18 cellular contexts compared by ENCODE assay signal in the genomic region with DNA sequence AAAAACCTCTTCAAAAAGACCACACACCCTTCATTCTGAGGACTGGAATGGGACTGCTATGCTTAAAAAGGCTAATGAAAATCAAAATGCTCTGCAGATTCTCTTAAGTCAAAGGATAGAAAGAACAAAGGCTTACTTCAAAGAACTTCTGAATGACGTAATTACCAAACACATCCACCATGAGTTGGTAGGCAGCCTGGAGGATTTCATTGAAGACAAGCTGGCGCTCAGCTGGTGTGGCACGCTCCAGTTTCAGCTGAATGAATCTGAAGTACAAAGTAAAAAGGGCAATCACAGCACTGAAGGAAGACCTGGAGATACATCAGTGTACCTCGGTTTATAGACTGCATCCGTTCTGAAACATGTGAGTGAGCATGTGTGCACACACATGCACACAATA. TPM values are rescaled to one million over a fixed set of nuclear protein-coding genes. Genes with fewer than 3 reads are reported as not detected.
DNase-seq lines count a peak whose midpoint lies in the region; ATAC-seq lines count a peak whose summit lies in the region.
"Had no signal": no experiment of that assay in that cellular context is flagged by ENCODE, and none has a peak within 500 bp of the region (broad histone marks: within the 10 kb centered on the region; RNA-seq: fewer than 3 reads in every experiment).

No MANE protein-coding gene starts in this region.

- DNase-seq in activated T-cell treated with anti-CD3 and anti-CD28 coated beads, Interleukin-2, amount 50 U/mL, for 72 hours = no peak
- no peak for DNase-seq in activated T-cell treated with anti-CD3 and anti-CD28 coated beads, Interleukin-2, amount 50 U/mL, for 4 hours
- DNase-seq in T-helper 2 cell treated with Interferon-gamma antibody and Interleukin-4, amounts not matched to agents 5 μg/mL and 100 μg/mL, for 36 hours (ENCODE audit: low spot score) = no peak
- DNase-seq in head of caudate nucleus = peak in 23 of 42 donors; percentile 20 to 77 (median 46)
- DNase-seq in stimulated activated effector memory CD8-positive, alpha-beta T cell treated with anti-CD3 and anti-CD28 coated beads, Interleukin-12 subunit alpha, Interleukin-12 subunit beta, amount 100 ng/mL, for 72 hours (ENCODE audit: low spot score in 2 of 2) = no peak
- no peak for DNase-seq in GM23248
- DNase-seq: activated CD4-positive, CD25-positive, alpha-beta regulatory T cell treated with anti-CD3 and anti-CD28 coated beads, Interleukin-2, amount 50 U/mL, for 72 hours; H7; mammary epithelial cell; MM.1S; NCI-H146; stomach had no signal

- H3K4me2 ChIP-seq in GM23248 (ENCODE audit: unreplicated experiment) = no peak overlapping the region
- H3K4me2 ChIP-seq: A549 had no signal

- H3K9me2 ChIP-seq in GM23248 (ENCODE audit: insufficient read depth) = no peaks in the 10 kb centered on the region

- intact Hi-C loops in head of caudate nucleus (cut with DNase I) = no loop called here

- H3K4me1 ChIP-seq in GM23248 (ENCODE audit: insufficient read depth) = peaks cover 39% of the 10 kb centered on the region

- peaks cover 16 to 55% of the 10 kb centered on the region in 2 donors for H3K36me3 Mint-ChIP-seq in activated T-cell treated with anti-CD3 and anti-CD28 coated beads, Interleukin-2, amount 50 U/mL, for 72 hours (ENCODE audit: insufficient read depth in 2 of 2)
- H3K36me3 Mint-ChIP-seq in activated T-cell treated with anti-CD3 and anti-CD28 coated beads, Interleukin-2, amount 50 U/mL, for 4 hours (ENCODE audit: insufficient read depth) = peaks cover 51% of the 10 kb centered on the region
- peaks cover 73% of the 10 kb centered on the region for H3K36me3 Mint-ChIP-seq in T-helper 2 cell treated with Interferon-gamma antibody and Interleukin-4, amounts not matched to agents 5 μg/mL and 100 μg/mL, for 36 hours (ENCODE audit: low read depth)
- H3K36me3 Mint-ChIP-seq in stimulated activated effector memory CD8-positive, alpha-beta T cell treated with anti-CD3 and anti-CD28 coated beads, Interleukin-12 subunit alpha, Interleukin-12 subunit beta, amount 100 ng/mL, for 72 hours = peaks cover 99% of the 10 kb centered on the region

- H3K27ac ChIP-seq in GM23248 = no peak overlapping the region
- H3K27ac ChIP-seq: A549, stomach had no signal

- H3K9me3 ChIP-seq in GM23248 (ENCODE audit: low read depth) = no peaks in the 10 kb centered on the region
- H3K9me3 ChIP-seq: A549, stomach had no signal

- peaks cover 64% of the 10 kb centered on the region for H3K36me3 ChIP-seq in GM23248 (ENCODE audit: low read depth)

- peaks cover under 1% of the 10 kb centered on the region; the same call in 1 of the 2 replicates for H4K20me1 ChIP-seq in GM23248 (ENCODE audit: insufficient read depth)

- no peak overlapping the region for H3K4me3 Mint-ChIP-seq in activated T-cell treated with anti-CD3 and anti-CD28 coated beads, Interleukin-2, amount 50 U/mL, for 72 hours
- H3K4me3 Mint-ChIP-seq in activated T-cell treated with anti-CD3 and anti-CD28 coated beads, Interleukin-2, amount 50 U/mL, for 4 hours = no peak overlapping the region
- no peak overlapping the region for H3K4me3 Mint-ChIP-seq in T-helper 2 cell treated with Interferon-gamma antibody and Interleukin-4, amounts not matched to agents 5 μg/mL and 100 μg/mL, for 36 hours
- H3K4me3 Mint-ChIP-seq in stimulated activated effector memory CD8-positive, alpha-beta T cell treated with anti-CD3 and anti-CD28 coated beads, Interleukin-12 subunit alpha, Interleukin-12 subunit beta, amount 100 ng/mL, for 72 hours = no peak overlapping the region
- H3K4me3 Mint-ChIP-seq: dendritic cell treated with granulocyte-macrophage colony-stimulating factor and Interleukin-4, amounts not matched to agents 40 ng/mL and 50 ng/mL, for 4 days had no signal

- WGBS in GM23248 (ENCODE audit: low coverage in 1 of 2, low lambda C conversion rate in 2 of 2, missing lambda C conversion rate in 2 of 2), 2 experiments = 58 to 64% methylated on average over 5 of the region's 5 CpGs

- H3K27me3 ChIP-seq in GM23248 (replicated peaks; ENCODE audit: insufficient read depth) = no peaks in the 10 kb centered on the region
- H3K27me3 ChIP-seq: stomach had no signal

- no peak overlapping the region for H3K4me3 ChIP-seq in GM23248
- H3K4me3 ChIP-seq: A549, K562, stomach had no signal

- H3K27me3 Mint-ChIP-seq in activated T-cell treated with anti-CD3 and anti-CD28 coated beads, Interleukin-2, amount 50 U/mL, for 72 hours (ENCODE audit: low read depth) = no peaks in the 10 kb centered on the region
- H3K27me3 Mint-ChIP-seq in activated T-cell treated with anti-CD3 and anti-CD28 coated beads, Interleukin-2, amount 50 U/mL, for 4 hours (ENCODE audit: low read depth) = no peaks in the 10 kb centered on the region
- H3K27me3 Mint-ChIP-seq in T-helper 2 cell treated with Interferon-gamma antibody and Interleukin-4, amounts not matched to agents 5 μg/mL and 100 μg/mL, for 36 hours (ENCODE audit: low read depth) = no peaks in the 10 kb centered on the region
- H3K27me3 Mint-ChIP-seq: dendritic cell treated with granulocyte-macrophage colony-stimulating factor and Interleukin-4, amounts not matched to agents 40 ng/mL and 50 ng/mL, for 4 days had no signal

- peak in 1 of 2 donors; percentile 22 for ATAC-seq in activated T-cell treated with anti-CD3 and anti-CD28 coated beads, Interleukin-2, amount 50 U/mL, for 72 hours (replicated peaks in 1 of 2)
- ATAC-seq in activated T-cell treated with anti-CD3 and anti-CD28 coated beads, Interleukin-2, amount 50 U/mL, for 4 hours = no peak
- no peak for ATAC-seq in stimulated activated effector memory CD8-positive, alpha-beta T cell treated with anti-CD3 and anti-CD28 coated beads, Interleukin-12 subunit alpha, Interleukin-12 subunit beta, amount 100 ng/mL, for 72 hours
- ATAC-seq in HG03039 (IDR thresholded peaks at IDR 0.05; ENCODE audit: unreplicated experiment) = no peak
- ATAC-seq in GM18909 (IDR thresholded peaks at IDR 0.05; ENCODE audit: poor library complexity, unreplicated experiment) = no peak
- ATAC-seq: A549, K562, sciatic nerve had no signal

- no peaks in the 10 kb centered on the region for H3K9me3 Mint-ChIP-seq in activated T-cell treated with anti-CD3 and anti-CD28 coated beads, Interleukin-2, amount 50 U/mL, for 72 hours
- no peaks in the 10 kb centered on the region for H3K9me3 Mint-ChIP-seq in activated T-cell treated with anti-CD3 and anti-CD28 coated beads, Interleukin-2, amount 50 U/mL, for 4 hours
- no peaks in the 10 kb centered on the region for H3K9me3 Mint-ChIP-seq in T-helper 2 cell treated with Interferon-gamma antibody and Interleukin-4, amounts not matched to agents 5 μg/mL and 100 μg/mL, for 36 hours
- no peaks in the 10 kb centered on the region for H3K9me3 Mint-ChIP-seq in stimulated activated effector memory CD8-positive, alpha-beta T cell treated with anti-CD3 and anti-CD28 coated beads, Interleukin-12 subunit alpha, Interleukin-12 subunit beta, amount 100 ng/mL, for 72 hours
- H3K9me3 Mint-ChIP-seq: dendritic cell treated with granulocyte-macrophage colony-stimulating factor and Interleukin-4, amounts not matched to agents 40 ng/mL and 50 ng/mL, for 4 days had no signal

- H3K27ac Mint-ChIP-seq in activated T-cell treated with anti-CD3 and anti-CD28 coated beads, Interleukin-2, amount 50 U/mL, for 72 hours = peak overlapping the region; percentile 83
- H3K27ac Mint-ChIP-seq in T-helper 2 cell treated with Interferon-gamma antibody and Interleukin-4, amounts not matched to agents 5 μg/mL and 100 μg/mL, for 36 hours = peak overlapping the region; percentile 49
- peak overlapping the region; percentile 60 for H3K27ac Mint-ChIP-seq in stimulated activated effector memory CD8-positive, alpha-beta T cell treated with anti-CD3 and anti-CD28 coated beads, Interleukin-12 subunit alpha, Interleukin-12 subunit beta, amount 100 ng/mL, for 72 hours
- H3K27ac Mint-ChIP-seq: dendritic cell treated with granulocyte-macrophage colony-stimulating factor and Interleukin-4, amounts not matched to agents 40 ng/mL and 50 ng/mL, for 4 days had no signal

- peaks cover 74% of the 10 kb centered on the region for H3K79me2 ChIP-seq in GM23248 (ENCODE audit: insufficient read depth)

- no peak overlapping the region for H2AFZ ChIP-seq in GM23248

- no peak overlapping the region for H3K9ac ChIP-seq in GM23248

- peaks cover 5% of the 10 kb centered on the region for H3K4me1 Mint-ChIP-seq in activated T-cell treated with anti-CD3 and anti-CD28 coated beads, Interleukin-2, amount 50 U/mL, for 72 hours (ENCODE audit: low read depth)
- peaks cover 18% of the 10 kb centered on the region for H3K4me1 Mint-ChIP-seq in activated T-cell treated with anti-CD3 and anti-CD28 coated beads, Interleukin-2, amount 50 U/mL, for 4 hours (ENCODE audit: low read depth)
- H3K4me1 Mint-ChIP-seq in T-helper 2 cell treated with Interferon-gamma antibody and Interleukin-4, amounts not matched to agents 5 μg/mL and 100 μg/mL, for 36 hours (ENCODE audit: low read depth) = peaks cover 16% of the 10 kb centered on the region
- peaks cover 7% of the 10 kb centered on the region for H3K4me1 Mint-ChIP-seq in stimulated activated effector memory CD8-positive, alpha-beta T cell treated with anti-CD3 and anti-CD28 coated beads, Interleukin-12 subunit alpha, Interleukin-12 subunit beta, amount 100 ng/mL, for 72 hours

- peaks cover 59% of the 10 kb centered on the region for H3F3A ChIP-seq in GM23248 (ENCODE audit: insufficient read depth)

- in situ Hi-C loops in GM23248 (cut with MboI) = no loop called here

RNA-seq across cellular contexts. Expression of gene SDC3, which starts 43.5 kb away (rescaled TPM):
- under 1 TPM; 0.12 to 0.25 TPM for total RNA-seq in activated T-cell treated with anti-CD3 and anti-CD28 coated beads, Interleukin-2, amount 50 U/mL, for 72 hours
- 1 to 10 TPM in 1 of 3 donors, under 1 TPM in 2; 0.55 to 1.0 (median 0.68) TPM for total RNA-seq in activated T-cell treated with anti-CD3 and anti-CD28 coated beads, Interleukin-2, amount 50 U/mL, for 4 hours
- 39.7 and 40.7 TPM in 2 replicates for total RNA-seq in GM23248 (2014; rRNA removed; shearing (Covaris generic))
- polyA plus RNA-seq in GM23248 (2016; fragmentation: Nextera tagmentation; extraction: Ambion mirVana) = 6.6 and 6.9 TPM in 2 replicates

Comparison
In these comparisons a context has a peak if more than half of its experiments do, and no peak if none do; other contexts are left out.
1. DNase-seq: peak in head of caudate nucleus (23 of 42); none in activated T-cell treated with anti-CD3 and anti-CD28 coated beads, Interleukin-2, amount 50 U/mL, for 72 hours (0 of 2), activated T-cell treated with anti-CD3 and anti-CD28 coated beads, Interleukin-2, amount 50 U/mL, for 4 hours (single experiment), T-helper 2 cell treated with Interferon-gamma antibody and Interleukin-4, amounts not matched to agents 5 μg/mL and 100 μg/mL, for 36 hours (single experiment), stimulated activated effector memory CD8-positive, alpha-beta T cell treated with anti-CD3 and anti-CD28 coated beads, Interleukin-12 subunit alpha, Interleukin-12 subunit beta, amount 100 ng/mL, for 72 hours (0 of 2) and GM23248 (single experiment).
2. RNA of gene SDC3, which starts 43.5 kb away (total RNA-seq): 39.7 to 40.7 TPM in GM23248; 0.55 to 1.0 TPM in activated T-cell treated with anti-CD3 and anti-CD28 coated beads, Interleukin-2, amount 50 U/mL, for 4 hours and 0.12 to 0.25 TPM in activated T-cell treated with anti-CD3 and anti-CD28 coated beads, Interleukin-2, amount 50 U/mL, for 72 hours; every median in the first group is over 10 times any median in the second.
3. Peak in every context shown above with its lines, with median percentiles within 50 percentile points of each other: H3K27ac Mint-ChIP-seq.